In genomic region chr14:50750323-50750722, GRCh38 we compare ENCODE assay signal across 18 cellular contexts.
"Had no signal": no experiment of that assay in that cellular context is flagged by ENCODE, and none has a peak within 500 bp of the region (broad histone marks: within the 10 kb centered on the region; RNA-seq: fewer than 3 reads in every experiment).

No MANE protein-coding gene starts in this region.

- H3K9me3 Mint-ChIP-seq: activated naive CD4-positive, alpha-beta T cell treated with anti-CD3 and anti-CD28 coated beads for 36 hours; dendritic cell treated with granulocyte-macrophage colony-stimulating factor and Interleukin-4, amounts not matched to agents 40 ng/mL and 50 ng/mL, for 4 days; T-helper 1 cell treated with Interleukin-12 subunit alpha and Interleukin-12 subunit beta and Interleukin-4 antibody, amounts not matched to agents 30 μg/mL and 1 μg/mL, for 36 hours had no signal

- H3K27me3 Mint-ChIP-seq: dendritic cell treated with granulocyte-macrophage colony-stimulating factor and Interleukin-4, amounts not matched to agents 40 ng/mL and 50 ng/mL, for 4 days had no signal

- DNase-seq: activated CD4-positive, alpha-beta T cell treated with anti-CD3 and anti-CD28 coated beads for 4 hours; activated naive CD4-positive, alpha-beta T cell treated with anti-CD3 and anti-CD28 coated beads for 36 hours; adrenal gland; effector CD8-positive, alpha-beta T cell; esophagus squamous epithelium; heart right ventricle; left ventricle myocardium inferior; mammary epithelial cell; right lobe of liver; small intestine; stimulated activated CD4-positive, alpha-beta T cell treated with anti-CD3 and anti-CD28 coated beads, Interleukin-15, amount 100 ng/mL, for 24 hours; stimulated activated CD4-positive, alpha-beta T cell treated with anti-CD3 and anti-CD28 coated beads, Interleukin-2, amount 100 ng/mL, for 48 hours; upper lobe of right lung had no signal

- ATAC-seq: heart right ventricle, right lobe of liver, upper lobe of right lung had no signal

- H3K27me3 ChIP-seq: adrenal gland, esophagus squamous epithelium, heart right ventricle, right lobe of liver, upper lobe of right lung had no signal

- H3K4me3 ChIP-seq: adrenal gland, esophagus squamous epithelium, heart right ventricle, left ventricle myocardium inferior, right lobe of liver, upper lobe of right lung had no signal

- H3K27ac Mint-ChIP-seq: activated naive CD4-positive, alpha-beta T cell treated with anti-CD3 and anti-CD28 coated beads for 36 hours; dendritic cell treated with granulocyte-macrophage colony-stimulating factor and Interleukin-4, amounts not matched to agents 40 ng/mL and 50 ng/mL, for 4 days; nephron; T-helper 1 cell treated with Interleukin-12 subunit alpha and Interleukin-12 subunit beta and Interleukin-4 antibody, amounts not matched to agents 30 μg/mL and 1 μg/mL, for 36 hours had no signal

- H3K27ac ChIP-seq: adrenal gland, esophagus squamous epithelium, heart right ventricle, left ventricle myocardium inferior, parathyroid adenoma, right lobe of liver, upper lobe of right lung, VCaP had no signal

- H3K4me3 Mint-ChIP-seq: activated naive CD4-positive, alpha-beta T cell treated with anti-CD3 and anti-CD28 coated beads for 36 hours; dendritic cell treated with granulocyte-macrophage colony-stimulating factor and Interleukin-4, amounts not matched to agents 40 ng/mL and 50 ng/mL, for 4 days; nephron; T-helper 1 cell treated with Interleukin-12 subunit alpha and Interleukin-12 subunit beta and Interleukin-4 antibody, amounts not matched to agents 30 μg/mL and 1 μg/mL, for 36 hours had no signal

- FAIRE-seq: small intestine had no signal

- H3K4me1 Mint-ChIP-seq: nephron had no signal
